11 cellular contexts compared by ENCODE assay signal in the genomic region with DNA sequence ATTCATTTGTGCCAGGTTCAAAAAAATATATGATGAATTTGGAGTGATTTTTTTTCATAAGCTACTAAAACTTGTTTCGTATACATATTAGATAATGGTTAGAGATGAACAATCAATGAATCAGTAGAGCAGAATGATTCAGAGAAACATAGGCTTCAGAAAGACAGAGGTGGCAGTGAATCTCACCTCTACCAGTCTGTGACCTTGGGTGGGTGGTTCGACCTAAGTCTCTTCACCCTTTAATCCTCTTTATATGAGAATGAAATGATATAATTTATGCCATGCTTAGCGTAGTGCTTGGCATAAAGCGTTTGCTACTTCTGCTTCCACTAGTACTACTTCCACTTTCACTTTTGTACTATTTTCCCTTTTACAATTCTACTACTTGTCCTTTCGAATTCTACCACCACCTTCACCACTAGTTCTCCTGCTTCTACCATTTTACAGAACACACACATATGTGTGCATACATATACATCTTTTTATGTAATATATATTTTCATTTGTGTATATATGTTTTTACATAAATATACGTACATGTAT. TPM values are rescaled to one million over a fixed set of nuclear protein-coding genes. Genes with fewer than 3 reads are reported as not detected.
DNase-seq lines count a peak whose midpoint lies in the region; ATAC-seq and TF ChIP-seq lines count a peak whose summit lies in the region.
"Had no signal": no experiment of that assay in that cellular context is flagged by ENCODE, and none has a peak within 500 bp of the region (broad histone marks: within the 10 kb centered on the region; RNA-seq: fewer than 3 reads in every experiment).

No MANE protein-coding gene starts in this region.

- no peaks in the 10 kb centered on the region for H3K27me3 ChIP-seq in osteoblast (ENCODE audit: insufficient read depth, low read length)

- peak overlapping the region; percentile 27 for H3K4me2 ChIP-seq in osteoblast (ENCODE audit: insufficient read depth, low read length)
- H3K4me2 ChIP-seq: A549 had no signal

- no peaks in the 10 kb centered on the region for H3K79me2 ChIP-seq in osteoblast (ENCODE audit: insufficient read depth, low read length)

- H2AFZ ChIP-seq in osteoblast (ENCODE audit: low read length), result no peak overlapping the region

- no peak overlapping the region for H3K4me3 ChIP-seq in osteoblast (ENCODE audit: insufficient read depth, low read length)
- H3K4me3 ChIP-seq: A549 had no signal

- no peaks in the 10 kb centered on the region for H3K9me3 ChIP-seq in osteoblast (ENCODE audit: low read depth, low read length)
- H3K9me3 ChIP-seq: A549 had no signal

- DNase-seq in SIG-M5 treated with dmso at 0.1 percent for 504 hours (lab: John Stamatoyannopoulos, UW; ENCODE audit: unreplicated experiment), result peak; percentile 11
- no peak for DNase-seq in SIG-M5 (lab: John Stamatoyannopoulos, UW)
- peak; percentile 77 for DNase-seq in OCI-M1 (lab: John Stamatoyannopoulos, UW)
- no peak for DNase-seq in osteoblast (ENCODE audit: insufficient read length, low spot score, missing footprints)
- no peak for DNase-seq in Kasumi-1 (lab: John Stamatoyannopoulos, UW)
- no peak for DNase-seq in NCI-H146 (lab: John Stamatoyannopoulos, UW)
- DNase-seq: mesenchymal stem cell, NCI-H1092 had no signal

- H3K4me1 ChIP-seq in osteoblast (ENCODE audit: insufficient read depth, low read length), result no peaks in the 10 kb centered on the region
- H3K4me1 ChIP-seq: A549 had no signal

- ATAC-seq in HG02759 (IDR thresholded peaks at IDR 0.05; ENCODE audit: unreplicated experiment), result peak; percentile 49
- ATAC-seq in GM21515 (IDR thresholded peaks at IDR 0.05; ENCODE audit: unreplicated experiment), result no peak
- ATAC-seq: A549 had no signal

- no peak for TF ChIP-seq CTCF in osteoblast (IDR thresholded peaks at IDR 0.05; ENCODE audit: extremely low read depth, low read depth, low read length)

- no peaks in the 10 kb centered on the region for H4K20me1 ChIP-seq in osteoblast (ENCODE audit: insufficient read depth, low read length)

- no peak overlapping the region for H3K27ac ChIP-seq in osteoblast (ENCODE audit: low read depth, low read length)
- H3K27ac ChIP-seq: A549 had no signal

- H3K36me3 ChIP-seq in osteoblast (ENCODE audit: insufficient read depth, low read length), result no peaks in the 10 kb centered on the region

RNA-seq across cellular contexts. Expression of gene FYB2, which starts 45.1 kb away (rescaled TPM):
- total RNA-seq in osteoblast, result not detected in 2 replicates

Comparison
In these comparisons a context has a peak if more than half of its experiments do, and no peak if none do; other contexts are left out.
1. DNase-seq: peak in SIG-M5 treated with dmso at 0.1 percent for 504 hours (single experiment) and OCI-M1 (single experiment); none in SIG-M5 (single experiment), osteoblast (single experiment), Kasumi-1 (0 of 2) and NCI-H146 (single experiment).